In the genomic region with DNA sequence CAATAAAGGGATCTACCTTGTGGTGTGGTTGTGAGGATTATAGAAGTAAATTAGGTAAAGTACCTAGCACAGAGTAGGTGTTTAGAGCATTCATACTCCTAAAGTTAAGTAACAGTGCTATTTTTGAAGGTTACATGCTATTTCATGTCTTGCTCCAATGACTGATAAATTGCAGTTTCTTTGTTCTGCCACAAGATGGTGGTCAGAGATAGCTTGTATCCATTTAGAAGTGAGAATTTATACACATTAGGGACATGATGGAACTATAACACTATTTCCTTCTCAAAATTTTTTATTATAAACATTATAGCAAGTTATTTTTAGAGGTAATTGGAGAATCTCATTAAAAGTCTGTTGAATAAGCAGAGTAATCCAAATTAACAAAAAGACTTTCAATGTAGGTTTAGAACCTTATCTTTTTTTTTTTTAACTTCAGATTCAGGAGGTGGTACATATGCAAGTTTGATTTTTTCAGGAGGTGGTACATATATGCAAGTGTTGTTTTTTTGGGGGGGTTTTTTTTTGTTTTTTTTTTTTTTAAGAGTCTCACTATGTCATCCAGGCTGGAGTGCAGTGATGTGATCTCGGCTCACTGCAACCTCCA, we compare ENCODE assay signal across 8 cellular contexts. TPM values are rescaled to one million over a fixed set of nuclear protein-coding genes. Genes with fewer than 3 reads are reported as not detected.
DNase-seq lines count a peak whose midpoint lies in the region; ATAC-seq and TF ChIP-seq lines count a peak whose summit lies in the region.

No MANE protein-coding gene starts in this region.

- no peak overlapping the region for H3K27ac ChIP-seq in Karpas-422 (ENCODE audit: low read length)

- peaks cover 4 to 5% of the 10 kb centered on the region in 2 donors for H3K4me1 Mint-ChIP-seq in stimulated activated naive B cell treated with anti-CD40 and anti-IgM and Interleukin-4, amounts not matched to agents 10 μg/mL and 1 μg/mL and 100 μg/mL, for 72 hours

- H3K4me1 ChIP-seq in Karpas-422 (ENCODE audit: low read length): peaks cover 6% of the 10 kb centered on the region; the same call in 1 of the 2 replicates

- no peak overlapping the region for H2AFZ ChIP-seq in Karpas-422 (ENCODE audit: low read length)

- H3K4me3 ChIP-seq in AG09309 (ENCODE audit: control insufficient read depth, low read depth, low read length): no peak overlapping the region
- no peak overlapping the region for H3K4me3 ChIP-seq in Karpas-422 (ENCODE audit: low read length)
- H3K4me3 ChIP-seq in WI38 (ENCODE audit: low read depth, low read length): no peak overlapping the region

- peak; percentile 49 for TF ChIP-seq CTCF in AG09309 (IDR thresholded peaks at IDR 0.05; ENCODE audit: control insufficient read depth, insufficient read depth, low read depth, low read length, missing control alignments)
- peak; percentile 57 for TF ChIP-seq CTCF in GM10266 (IDR thresholded peaks at IDR 0.05; ENCODE audit: control insufficient read depth, insufficient read depth, low read depth, missing control alignments)
- TF ChIP-seq CTCF in WI38 (IDR thresholded peaks at IDR 0.05; ENCODE audit: low read depth, low read length): peak; percentile 43; the same call in 1 of the 2 replicates

- no peaks in the 10 kb centered on the region for H3K9me2 ChIP-seq in Karpas-422 (replicated peaks; ENCODE audit: insufficient read depth, low read length)

- H3K27me3 Mint-ChIP-seq in stimulated activated naive B cell treated with anti-CD40 and anti-IgM and Interleukin-4, amounts not matched to agents 10 μg/mL and 1 μg/mL and 100 μg/mL, for 72 hours: no peaks in the 10 kb centered on the region

- H3K4me3 Mint-ChIP-seq in stimulated activated naive B cell treated with anti-CD40 and anti-IgM and Interleukin-4, amounts not matched to agents 10 μg/mL and 1 μg/mL and 100 μg/mL, for 72 hours: no peak overlapping the region

- H3K79me2 ChIP-seq in Karpas-422 (ENCODE audit: low read length): peaks cover 95% of the 10 kb centered on the region

- DNase-seq in AG09309 (ENCODE audit: low read depth): no peak
- peak; percentile 37 for DNase-seq in GM10266 (ENCODE audit: extremely low spot score)
- DNase-seq in Karpas-422: peak; percentile 69
- DNase-seq in glomerular visceral epithelial cell (ENCODE audit: extremely low spot score): peak; percentile 57
- DNase-seq in stimulated activated naive B cell treated with anti-CD40 and anti-IgM and Interleukin-4, amounts not matched to agents 10 μg/mL and 1 μg/mL and 100 μg/mL, for 72 hours: no peak
- DNase-seq in stimulated activated CD4-positive, alpha-beta T cell treated with anti-CD3 and anti-CD28 coated beads, Interleukin-1b, Interleukin-23, amount 100 ng/mL, for 48 hours: no peak
- DNase-seq in UCSD-AML1 (lab: John Stamatoyannopoulos, UW; ENCODE audit: unreplicated experiment): no peak

- no peak overlapping the region for H3K9ac ChIP-seq in Karpas-422 (ENCODE audit: low read length)

- no peak overlapping the region for H3K27ac Mint-ChIP-seq in stimulated activated naive B cell treated with anti-CD40 and anti-IgM and Interleukin-4, amounts not matched to agents 10 μg/mL and 1 μg/mL and 100 μg/mL, for 72 hours

- H3K36me3 Mint-ChIP-seq in stimulated activated naive B cell treated with anti-CD40 and anti-IgM and Interleukin-4, amounts not matched to agents 10 μg/mL and 1 μg/mL and 100 μg/mL, for 72 hours: peaks cover 15 to 30% of the 10 kb centered on the region in 2 donors

- no peaks in the 10 kb centered on the region for H3K9me3 Mint-ChIP-seq in stimulated activated naive B cell treated with anti-CD40 and anti-IgM and Interleukin-4, amounts not matched to agents 10 μg/mL and 1 μg/mL and 100 μg/mL, for 72 hours

- no peaks in the 10 kb centered on the region for H3K27me3 ChIP-seq in Karpas-422 (ENCODE audit: low read length)

- no peaks in the 10 kb centered on the region for H3K9me3 ChIP-seq in Karpas-422 (ENCODE audit: low read length)

- no peak overlapping the region for H3K4me2 ChIP-seq in Karpas-422 (ENCODE audit: low read depth, low read length, poor library complexity, severe bottlenecking)

- ATAC-seq in stimulated activated naive B cell treated with anti-CD40 and anti-IgM and Interleukin-4, amounts not matched to agents 10 μg/mL and 1 μg/mL and 100 μg/mL, for 72 hours (replicated peaks): peak; percentile 51 to 53

- peaks cover 41% of the 10 kb centered on the region for H3K36me3 ChIP-seq in Karpas-422 (ENCODE audit: insufficient read depth, low read length)

- peaks cover under 1% of the 10 kb centered on the region; the same call in 1 of the 2 replicates for H4K20me1 ChIP-seq in Karpas-422 (ENCODE audit: insufficient read depth, low read depth, low read length)

RNA-seq across cellular contexts. Expression of gene MTREX, which starts 17.1 kb away (rescaled TPM):
- total RNA-seq in Karpas-422 (2014; rRNA removed; shearing (Covaris generic); ENCODE audit: low replicate concordance): 79.9 and 104 TPM in 2 replicates

RNA-seq across cellular contexts. Expression of gene DHX29, which starts 17.4 kb away (rescaled TPM):
- 13.2 and 23.5 TPM in 2 replicates for total RNA-seq in Karpas-422 (2014; rRNA removed; shearing (Covaris generic); ENCODE audit: low replicate concordance)

Comparison
In these comparisons a context has a peak if more than half of its experiments do, and no peak if none do; other contexts are left out.
1. DNase-seq: peak in GM10266 (single experiment), Karpas-422 (single experiment) and glomerular visceral epithelial cell (single experiment); none in AG09309 (single experiment), stimulated activated naive B cell treated with anti-CD40 and anti-IgM and Interleukin-4, amounts not matched to agents 10 μg/mL and 1 μg/mL and 100 μg/mL, for 72 hours (single experiment), stimulated activated CD4-positive, alpha-beta T cell treated with anti-CD3 and anti-CD28 coated beads, Interleukin-1b, Interleukin-23, amount 100 ng/mL, for 48 hours (single experiment) and UCSD-AML1 (single experiment).
2. Peak in every context shown above with its lines, with median percentiles within 50 percentile points of each other: CTCF ChIP-seq.